ENCODE assay signal across 29 cellular contexts in genomic region chr20:47876348-47877056, GRCh38.
DNase-seq lines count a peak whose midpoint lies in the region; ATAC-seq and TF ChIP-seq lines count a peak whose summit lies in the region.
"Had no signal": no experiment of that assay in that cellular context is flagged by ENCODE, and none has a peak within 500 bp of the region (broad histone marks: within the 10 kb centered on the region; RNA-seq: fewer than 3 reads in every experiment).

No MANE protein-coding gene starts in this region.

- no peak for ATAC-seq in HG02642 (IDR thresholded peaks at IDR 0.05; ENCODE audit: poor library complexity, unreplicated experiment)
- ATAC-seq: activated CD8-positive, alpha-beta T cell treated with anti-CD3 and anti-CD28 coated beads for 36 hours; gastrocnemius medialis; HCT116; left colon; PC-3; Right ventricle myocardium inferior; SK-N-SH treated with all-trans-retinoic acid at 6 μM for 48 hours; stimulated activated naive CD8-positive, alpha-beta T cell treated with anti-CD3 and anti-CD28 coated beads, Interleukin-15, amount 100 ng/mL, for 72 hours; T-helper 17 cell had no signal

- no peak for TF ChIP-seq RAD21 in liver (IDR thresholded peaks at IDR 0.05)

- no peaks in the 10 kb centered on the region for H3K9me3 ChIP-seq in liver (ENCODE audit: control insufficient read depth in 4 of 4, low read length in 3 of 4)
- H3K9me3 ChIP-seq: gastrocnemius medialis had no signal

- no peaks in the 10 kb centered on the region for H3K27me3 Mint-ChIP-seq in T-helper 2 cell treated with Interferon-gamma antibody and Interleukin-4, amounts not matched to agents 5 μg/mL and 100 μg/mL, for 36 hours (ENCODE audit: low read depth)
- H3K27me3 Mint-ChIP-seq: activated naive CD4-positive, alpha-beta T cell treated with anti-CD3 and anti-CD28 coated beads, Interleukin-2, amount 50 U/mL, for 24 hours; stimulated activated naive CD8-positive, alpha-beta T cell treated with anti-CD3 and anti-CD28 coated beads, Interleukin-15, amount 100 ng/mL, for 72 hours had no signal

- peaks cover 0 to 3% (median 0%) of the 10 kb centered on the region in 4 donors for H3K27me3 ChIP-seq in liver (ENCODE audit: control insufficient read depth in 4 of 4, insufficient read depth in 4 of 4, low read length in 3 of 4)
- H3K27me3 ChIP-seq: gastrocnemius medialis, hepatocyte had no signal

- H3K36me3 Mint-ChIP-seq in T-helper 2 cell treated with Interferon-gamma antibody and Interleukin-4, amounts not matched to agents 5 μg/mL and 100 μg/mL, for 36 hours (ENCODE audit: low read depth), result no peaks in the 10 kb centered on the region
- H3K36me3 Mint-ChIP-seq: activated naive CD4-positive, alpha-beta T cell treated with anti-CD3 and anti-CD28 coated beads, Interleukin-2, amount 50 U/mL, for 24 hours; CD4-positive, alpha-beta memory T cell; immature natural killer cell had no signal

- H3K36me3 ChIP-seq in liver (ENCODE audit: control insufficient read depth in 4 of 4, insufficient read depth in 3 of 4, low read depth in 1 of 4, low read length in 3 of 4), result no peaks in the 10 kb centered on the region
- H3K36me3 ChIP-seq: gastrocnemius medialis had no signal

- no peak overlapping the region for H3K27ac Mint-ChIP-seq in T-helper 2 cell treated with Interferon-gamma antibody and Interleukin-4, amounts not matched to agents 5 μg/mL and 100 μg/mL, for 36 hours
- H3K27ac Mint-ChIP-seq: activated CD8-positive, alpha-beta T cell treated with anti-CD3 and anti-CD28 coated beads for 36 hours; activated naive CD4-positive, alpha-beta T cell treated with anti-CD3 and anti-CD28 coated beads, Interleukin-2, amount 50 U/mL, for 24 hours; activated T-helper 2 cell treated with anti-CD3 and anti-CD28 coated beads, Interferon-gamma antibody, Interleukin-2, Interleukin-4, amounts not matched to agents 10 μg/mL and 5 μg/mL and 100 μg/mL, durations not matched to agents 14 hours and 24 hours and 36 hours; CD4-positive, alpha-beta memory T cell; immature natural killer cell; T-helper 17 cell had no signal

- no peak for TF ChIP-seq CTCF in liver (IDR thresholded peaks at IDR 0.05; ENCODE audit: low read depth, low read length, missing input control)

- H3K4me3 Mint-ChIP-seq in T-helper 2 cell treated with Interferon-gamma antibody and Interleukin-4, amounts not matched to agents 5 μg/mL and 100 μg/mL, for 36 hours, result no peak overlapping the region
- H3K4me3 Mint-ChIP-seq: activated CD8-positive, alpha-beta T cell treated with anti-CD3 and anti-CD28 coated beads for 36 hours; activated naive CD4-positive, alpha-beta T cell treated with anti-CD3 and anti-CD28 coated beads, Interleukin-2, amount 50 U/mL, for 24 hours; CD4-positive, alpha-beta memory T cell; immature natural killer cell; stimulated activated naive CD8-positive, alpha-beta T cell treated with anti-CD3 and anti-CD28 coated beads, Interleukin-15, amount 100 ng/mL, for 72 hours; T-helper 17 cell had no signal

- H3K4me1 ChIP-seq in liver (ENCODE audit: control insufficient read depth in 4 of 4, insufficient read depth in 4 of 4, low read length in 3 of 4), result no peaks in the 10 kb centered on the region
- H3K4me1 ChIP-seq: gastrocnemius medialis had no signal

- no peak overlapping the region for H3K9ac ChIP-seq in liver (ENCODE audit: low read depth in 1 of 2, low read length in 2 of 2)
- H3K9ac ChIP-seq: KMS-11 had no signal

- H3K27ac ChIP-seq in liver (ENCODE audit: low read depth in 1 of 2, low read length in 2 of 2), result no peak overlapping the region
- H3K27ac ChIP-seq: gastrocnemius medialis, hepatocyte, KMS-11, skin epidermis had no signal

- no peaks in the 10 kb centered on the region for H3K9me3 Mint-ChIP-seq in T-helper 2 cell treated with Interferon-gamma antibody and Interleukin-4, amounts not matched to agents 5 μg/mL and 100 μg/mL, for 36 hours
- H3K9me3 Mint-ChIP-seq: activated CD8-positive, alpha-beta T cell treated with anti-CD3 and anti-CD28 coated beads for 36 hours; activated naive CD4-positive, alpha-beta T cell treated with anti-CD3 and anti-CD28 coated beads, Interleukin-2, amount 50 U/mL, for 24 hours; activated T-helper 2 cell treated with anti-CD3 and anti-CD28 coated beads, Interferon-gamma antibody, Interleukin-2, Interleukin-4, amounts not matched to agents 10 μg/mL and 5 μg/mL and 100 μg/mL, durations not matched to agents 14 hours and 24 hours and 36 hours; immature natural killer cell; stimulated activated naive CD8-positive, alpha-beta T cell treated with anti-CD3 and anti-CD28 coated beads, Interleukin-15, amount 100 ng/mL, for 72 hours had no signal

- WGBS in liver, result 52% methylated on average over 5 of the region's 5 CpGs

- DNase-seq in NCI-H1694 treated with DMSO at 0.1 percent for 48 hours (lab: John Stamatoyannopoulos, UW), result peak; percentile 37
- no peak for DNase-seq in NCI-H1694 (lab: John Stamatoyannopoulos, UW)
- DNase-seq in NCI-H524 treated with DMSO at 0.1 percent for 48 hours (lab: John Stamatoyannopoulos, UW), result peak; percentile 61
- no peak for DNase-seq in T-helper 2 cell treated with Interferon-gamma antibody and Interleukin-4, amounts not matched to agents 5 μg/mL and 100 μg/mL, for 36 hours (ENCODE audit: low spot score)
- DNase-seq in ecto neural progenitor cell (ENCODE audit: low spot score), result no peak
- no peak for DNase-seq in occipital lobe (lab: John Stamatoyannopoulos, UW)
- DNase-seq: activated CD4-positive, alpha-beta T cell treated with anti-CD3 and anti-CD28 coated beads for 1 hour; activated CD8-positive, alpha-beta T cell treated with anti-CD3 and anti-CD28 coated beads for 36 hours; amygdala; CD4-positive, alpha-beta memory T cell; gastrocnemius medialis; GDM1; immature natural killer cell; left colon; NCI-H1930; NCI-H446 treated with DMSO at 0.1 percent for 48 hours; PC-3; stimulated activated naive CD8-positive, alpha-beta T cell treated with anti-CD3 and anti-CD28 coated beads, Interleukin-15, amount 100 ng/mL, for 72 hours; T-helper 17 cell had no signal

- H3K4me1 Mint-ChIP-seq in T-helper 2 cell treated with Interferon-gamma antibody and Interleukin-4, amounts not matched to agents 5 μg/mL and 100 μg/mL, for 36 hours (ENCODE audit: low read depth), result no peaks in the 10 kb centered on the region
- H3K4me1 Mint-ChIP-seq: activated naive CD4-positive, alpha-beta T cell treated with anti-CD3 and anti-CD28 coated beads, Interleukin-2, amount 50 U/mL, for 24 hours; immature natural killer cell; stimulated activated naive CD8-positive, alpha-beta T cell treated with anti-CD3 and anti-CD28 coated beads, Interleukin-15, amount 100 ng/mL, for 72 hours had no signal

- no peak overlapping the region for H3K4me3 ChIP-seq in liver (ENCODE audit: low read depth in 1 of 3, low read length in 3 of 3)
- H3K4me3 ChIP-seq: gastrocnemius medialis, hepatocyte, skin epidermis had no signal

TF ChIP-seq in liver, 16 proteins besides CTCF, POLR2A, EP300 and RAD21:
- TF ChIP-seq GABPA (IDR thresholded peaks at IDR 0.05 in 1 of 2, conservative IDR thresholded peaks at IDR 0.05 in 1 of 2) (no peak), JUND (IDR thresholded peaks at IDR 0.05) (no peak), NR2F2 (IDR thresholded peaks at IDR 0.05) (peak; percentile 46)

Comparison
In these comparisons a context has a peak if more than half of its experiments do, and no peak if none do; other contexts are left out.
1. DNase-seq: peak in NCI-H1694 treated with DMSO at 0.1 percent for 48 hours (single experiment) and NCI-H524 treated with DMSO at 0.1 percent for 48 hours (single experiment); none in NCI-H1694 (single experiment), T-helper 2 cell treated with Interferon-gamma antibody and Interleukin-4, amounts not matched to agents 5 μg/mL and 100 μg/mL, for 36 hours (single experiment), ecto neural progenitor cell (single experiment) and occipital lobe (single experiment).